ENCODE assay signal across 9 cellular contexts in the genomic region with DNA sequence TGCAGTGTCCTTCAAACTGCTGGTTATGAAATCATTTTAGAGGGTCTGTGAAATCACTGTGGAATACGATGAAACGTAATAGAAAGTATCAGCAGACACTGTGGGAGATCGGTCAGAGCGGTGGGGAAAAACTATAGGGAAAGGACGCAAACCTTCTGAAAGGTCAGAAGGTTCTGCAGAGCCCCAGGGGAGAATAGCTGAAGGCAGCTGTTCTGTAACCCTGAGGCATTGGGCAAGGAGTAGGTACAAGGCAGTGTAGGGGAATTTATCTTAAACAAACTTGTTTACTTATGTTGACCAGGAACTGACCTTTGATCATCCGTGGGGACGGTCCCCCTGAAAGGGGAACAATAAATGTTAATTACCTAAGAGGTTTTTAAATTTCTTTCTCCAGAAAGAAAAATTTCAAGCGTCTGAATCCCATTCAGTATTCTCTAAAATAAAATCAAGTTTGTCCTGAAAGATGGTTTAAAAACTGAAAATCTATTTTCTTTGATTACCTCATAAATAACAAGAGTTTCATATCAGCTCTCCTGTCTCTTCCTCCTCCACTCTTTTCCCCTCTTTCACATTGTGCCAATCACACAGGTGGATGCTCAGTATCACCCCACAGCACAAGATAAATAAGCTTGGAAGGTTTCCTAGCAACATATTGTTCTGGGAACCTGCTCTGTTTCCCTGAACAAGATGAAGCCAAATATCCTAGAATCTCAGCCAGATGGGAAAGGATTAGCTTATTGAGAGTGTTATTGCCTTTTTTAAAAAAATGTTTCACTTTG. TPM values are rescaled to one million over a fixed set of nuclear protein-coding genes. Genes with fewer than 3 reads are reported as not detected.
A peak's percentile ranks its signal among the peaks of the same experiment; 100 is the strongest.
DNase-seq lines count a peak whose midpoint lies in the region; ATAC-seq and TF ChIP-seq lines count a peak whose summit lies in the region.
"Had no signal": no experiment of that assay in that cellular context is flagged by ENCODE, and none has a peak within 500 bp of the region (broad histone marks: within the 10 kb centered on the region; RNA-seq: fewer than 3 reads in every experiment).

No MANE protein-coding gene starts in this region.

- H2AFZ ChIP-seq in mesenchymal stem cell (ENCODE audit: low read depth, low read length): no peak overlapping the region

- H3K9ac ChIP-seq in mesenchymal stem cell (ENCODE audit: low read length): no peak overlapping the region

- no peaks in the 10 kb centered on the region for H3K4me1 ChIP-seq in mesenchymal stem cell (ENCODE audit: control insufficient read depth, insufficient read depth, low read depth, low read length)

- no peak overlapping the region for H3K4ac ChIP-seq in mesenchymal stem cell (ENCODE audit: low read depth in 1 of 2, low read length in 2 of 2)

- H2AK5ac ChIP-seq in mesenchymal stem cell (ENCODE audit: low read length, severe bottlenecking): no peak overlapping the region

- no peak overlapping the region for H3K4me2 ChIP-seq in mesenchymal stem cell (ENCODE audit: low read length, poor library complexity, severe bottlenecking)

- H3K23ac ChIP-seq in mesenchymal stem cell (ENCODE audit: low read length in 2 of 2): no peak overlapping the region

- in situ Hi-C loops in brain microvascular endothelial cell (cut with HindIII; ENCODE audit: low pct_ligation_motif_present, low sequenced_read_pairs): loop anchor here (25.0 kb wide), 1 partner anchor 167 kb away; no protein-coding TSS in a partner anchor

- no peaks in the 10 kb centered on the region for H3K9me3 ChIP-seq in mesenchymal stem cell (ENCODE audit: control insufficient read depth, low read length)

- H3K18ac ChIP-seq in mesenchymal stem cell (ENCODE audit: low read depth in 1 of 2, low read length in 2 of 2): no peak overlapping the region

- WGBS in mesenchymal stem cell: 58% methylated on average over 5 of the region's 8 CpGs

- no peak overlapping the region for H2BK120ac ChIP-seq in mesenchymal stem cell (ENCODE audit: low read depth, low read length)

- H2BK15ac ChIP-seq in mesenchymal stem cell (ENCODE audit: low read depth, poor library complexity, severe bottlenecking): no peak overlapping the region

- DNase-seq in NCI-H748 (lab: John Stamatoyannopoulos, UW; ENCODE audit: unreplicated experiment) (peak; percentile 94), mesenchymal stem cell (peak; percentile 13), brain microvascular endothelial cell (no peak), NK-92 (lab: John Stamatoyannopoulos, UW; ENCODE audit: unreplicated experiment) (no peak)
- no peak for DNase-seq in activated naive CD4-positive, alpha-beta T cell (lab: John Stamatoyannopoulos, UW)
- DNase-seq in activated CD4-positive, alpha-beta T cell treated with anti-CD3 and anti-CD28 coated beads for 4 hours: no peak
- DNase-seq: activated naive CD8-positive, alpha-beta T cell treated with anti-CD3 and anti-CD28 coated beads, Interleukin-2, amount 10 ng/mL, durations not matched to agents 7 days and 5 days had no signal

- peak; percentile 64 for ATAC-seq in GM18511 (IDR thresholded peaks at IDR 0.05; ENCODE audit: unreplicated experiment)
- peak; percentile 43 for ATAC-seq in HG03045 (IDR thresholded peaks at IDR 0.05; ENCODE audit: unreplicated experiment)

- H4K8ac ChIP-seq in mesenchymal stem cell (ENCODE audit: low read length): no peak overlapping the region

- H2BK5ac ChIP-seq in mesenchymal stem cell (ENCODE audit: low read depth, low read length, poor library complexity, severe bottlenecking): no peak overlapping the region

- H3K27ac ChIP-seq in mesenchymal stem cell (ENCODE audit: low read length, poor library complexity, severe bottlenecking) (no peak overlapping the region), brain microvascular endothelial cell (no peak overlapping the region)

- H3K27me3 ChIP-seq in mesenchymal stem cell (ENCODE audit: control insufficient read depth in 1 of 2, insufficient read depth in 1 of 2, low read length in 2 of 2): no peaks in the 10 kb centered on the region
- no peaks in the 10 kb centered on the region for H3K27me3 ChIP-seq in brain microvascular endothelial cell (replicated peaks)

- H4K91ac ChIP-seq in mesenchymal stem cell (ENCODE audit: low read length): no peak overlapping the region

- H3K79me1 ChIP-seq in mesenchymal stem cell (replicated peaks; ENCODE audit: low read length, poor library complexity, severe bottlenecking): peaks cover 5% of the 10 kb centered on the region

- H3K14ac ChIP-seq in mesenchymal stem cell (ENCODE audit: low read length in 2 of 2): no peak overlapping the region

- H3K4me3 ChIP-seq in mesenchymal stem cell (ENCODE audit: insufficient read depth in 1 of 2, low read depth in 1 of 2, low read length in 2 of 2) (no peak overlapping the region), brain microvascular endothelial cell (ENCODE audit: low read depth, low read length) (no peak overlapping the region)

- H3K36me3 ChIP-seq in mesenchymal stem cell (ENCODE audit: control insufficient read depth in 1 of 2, insufficient read depth in 2 of 2, low read depth in 1 of 2, low read length in 2 of 2) (no peaks in the 10 kb centered on the region), brain microvascular endothelial cell (replicated peaks) (no peaks in the 10 kb centered on the region)

- no peak for TF ChIP-seq CTCF in brain microvascular endothelial cell (IDR thresholded peaks at IDR 0.05; ENCODE audit: low read depth, low read length, missing control alignments)

- no peak overlapping the region for H2BK12ac ChIP-seq in mesenchymal stem cell (ENCODE audit: low read length in 2 of 2)

RNA-seq across cellular contexts. Expression of gene CACYBP, which starts 45.9 kb away (rescaled TPM):
- 39.3 TPM for polyA plus RNA-seq in mesenchymal stem cell (2013, experiment 1 of 2)
- polyA plus RNA-seq in mesenchymal stem cell (2013, experiment 2 of 2): 39.0 TPM

Comparison
In these comparisons a context has a peak if more than half of its experiments do, and no peak if none do; other contexts are left out.
1. DNase-seq: peak in NCI-H748 (single experiment) and mesenchymal stem cell (single experiment); none in brain microvascular endothelial cell (single experiment), activated naive CD4-positive, alpha-beta T cell (0 of 4), NK-92 (single experiment) and activated CD4-positive, alpha-beta T cell treated with anti-CD3 and anti-CD28 coated beads for 4 hours (0 of 2).